ENCODE assay signal across 2 cellular contexts in the genomic region with DNA sequence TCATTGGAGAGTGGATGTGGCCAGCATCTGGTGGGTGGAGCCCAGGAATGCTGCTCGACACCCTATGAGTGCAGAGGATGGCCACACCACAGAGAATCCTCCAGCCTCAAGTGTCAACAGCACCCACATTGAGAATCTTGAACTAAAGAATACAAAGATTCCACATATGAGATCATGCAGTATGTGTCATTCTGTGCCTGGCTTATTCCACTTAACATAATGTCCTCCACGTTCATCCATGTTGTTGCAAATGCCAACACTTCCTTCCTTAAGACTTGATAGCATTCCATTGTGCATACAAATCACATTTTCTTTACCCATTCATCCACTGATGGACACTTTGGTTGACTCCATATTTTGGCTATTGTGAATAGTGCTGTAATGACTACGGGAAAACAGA.
TF ChIP-seq lines count a peak whose summit lies in the region.

No MANE protein-coding gene starts in this region.

TF ChIP-seq in A549, 52 proteins besides CTCF, POLR2A, EP300 and RAD21 (continued from another document):
- no peak for TF ChIP-seq RNF2 (IDR thresholded peaks at IDR 0.05; ENCODE audit: borderline replicate concordance, low read depth)
- TF ChIP-seq JUN (IDR thresholded peaks at IDR 0.05) = no peak
- no peak for TF ChIP-seq CEBPB (IDR thresholded peaks at IDR 0.05)
- no peak for TF ChIP-seq ZNF302 (CRISPR knock-in tag; IDR thresholded peaks at IDR 0.05)
- TF ChIP-seq SMC3 (IDR thresholded peaks at IDR 0.05) = no peak
- TF ChIP-seq MAZ (IDR thresholded peaks at IDR 0.05; ENCODE audit: borderline replicate concordance, low read depth, low read length) = no peak
- no peak for TF ChIP-seq NFE2L2 (conservative IDR thresholded peaks at IDR 0.05; ENCODE audit: low read length)
- TF ChIP-seq, protein P1, sequence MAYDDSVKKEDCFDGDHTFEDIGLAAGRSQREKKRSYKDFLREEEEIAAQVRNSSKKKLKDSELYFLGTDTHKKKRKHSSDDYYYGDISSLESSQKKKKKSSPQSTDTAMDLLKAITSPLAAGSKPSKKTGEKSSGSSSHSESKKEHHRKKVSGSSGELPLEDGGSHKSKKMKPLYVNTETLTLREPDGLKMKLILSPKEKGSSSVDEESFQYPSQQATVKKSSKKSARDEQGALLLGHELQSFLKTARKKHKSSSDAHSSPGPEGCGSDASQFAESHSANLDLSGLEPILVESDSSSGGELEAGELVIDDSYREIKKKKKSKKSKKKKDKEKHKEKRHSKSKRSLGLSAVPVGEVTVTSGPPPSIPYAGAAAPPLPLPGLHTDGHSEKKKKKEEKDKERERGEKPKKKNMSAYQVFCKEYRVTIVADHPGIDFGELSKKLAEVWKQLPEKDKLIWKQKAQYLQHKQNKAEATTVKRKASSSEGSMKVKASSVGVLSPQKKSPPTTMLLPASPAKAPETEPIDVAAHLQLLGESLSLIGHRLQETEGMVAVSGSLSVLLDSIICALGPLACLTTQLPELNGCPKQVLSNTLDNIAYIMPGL (CRISPR knock-in tag; IDR thresholded peaks at IDR 0.05; ENCODE audit: borderline replicate concordance) = no peak
- TF ChIP-seq JUNB (IDR thresholded peaks at IDR 0.05) = no peak
- no peak for TF ChIP-seq NPAS2 (CRISPR knock-in tag; IDR thresholded peaks at IDR 0.05; ENCODE audit: borderline replicate concordance)
- TF ChIP-seq NR3C1 (IDR thresholded peaks at IDR 0.05) = no peak

TF ChIP-seq in GM23338, 12 proteins besides CTCF, POLR2A, EP300 and RAD21 (continued from another document):
- no peak for TF ChIP-seq CREB1 (CRISPR knock-in tag; IDR thresholded peaks at IDR 0.05; ENCODE audit: low read depth)
- no peak for TF ChIP-seq ETS1 (IDR thresholded peaks at IDR 0.05)
- TF ChIP-seq POLR2AphosphoS5 (IDR thresholded peaks at IDR 0.05; ENCODE audit: low read depth) = no peak
- no peak for TF ChIP-seq ZNF114 (CRISPR knock-in tag; IDR thresholded peaks at IDR 0.05)
- TF ChIP-seq EZH2 (IDR thresholded peaks at IDR 0.05; ENCODE audit: low read depth, unreplicated experiment) = no peak
- TF ChIP-seq NANOG (IDR thresholded peaks at IDR 0.05; ENCODE audit: borderline replicate concordance) = no peak
- no peak for TF ChIP-seq EZH2phosphoT487 (IDR thresholded peaks at IDR 0.05; ENCODE audit: unreplicated experiment)
- no peak for TF ChIP-seq ZNF331 (CRISPR knock-in tag; IDR thresholded peaks at IDR 0.05; ENCODE audit: low read depth)
- TF ChIP-seq, protein P2, sequence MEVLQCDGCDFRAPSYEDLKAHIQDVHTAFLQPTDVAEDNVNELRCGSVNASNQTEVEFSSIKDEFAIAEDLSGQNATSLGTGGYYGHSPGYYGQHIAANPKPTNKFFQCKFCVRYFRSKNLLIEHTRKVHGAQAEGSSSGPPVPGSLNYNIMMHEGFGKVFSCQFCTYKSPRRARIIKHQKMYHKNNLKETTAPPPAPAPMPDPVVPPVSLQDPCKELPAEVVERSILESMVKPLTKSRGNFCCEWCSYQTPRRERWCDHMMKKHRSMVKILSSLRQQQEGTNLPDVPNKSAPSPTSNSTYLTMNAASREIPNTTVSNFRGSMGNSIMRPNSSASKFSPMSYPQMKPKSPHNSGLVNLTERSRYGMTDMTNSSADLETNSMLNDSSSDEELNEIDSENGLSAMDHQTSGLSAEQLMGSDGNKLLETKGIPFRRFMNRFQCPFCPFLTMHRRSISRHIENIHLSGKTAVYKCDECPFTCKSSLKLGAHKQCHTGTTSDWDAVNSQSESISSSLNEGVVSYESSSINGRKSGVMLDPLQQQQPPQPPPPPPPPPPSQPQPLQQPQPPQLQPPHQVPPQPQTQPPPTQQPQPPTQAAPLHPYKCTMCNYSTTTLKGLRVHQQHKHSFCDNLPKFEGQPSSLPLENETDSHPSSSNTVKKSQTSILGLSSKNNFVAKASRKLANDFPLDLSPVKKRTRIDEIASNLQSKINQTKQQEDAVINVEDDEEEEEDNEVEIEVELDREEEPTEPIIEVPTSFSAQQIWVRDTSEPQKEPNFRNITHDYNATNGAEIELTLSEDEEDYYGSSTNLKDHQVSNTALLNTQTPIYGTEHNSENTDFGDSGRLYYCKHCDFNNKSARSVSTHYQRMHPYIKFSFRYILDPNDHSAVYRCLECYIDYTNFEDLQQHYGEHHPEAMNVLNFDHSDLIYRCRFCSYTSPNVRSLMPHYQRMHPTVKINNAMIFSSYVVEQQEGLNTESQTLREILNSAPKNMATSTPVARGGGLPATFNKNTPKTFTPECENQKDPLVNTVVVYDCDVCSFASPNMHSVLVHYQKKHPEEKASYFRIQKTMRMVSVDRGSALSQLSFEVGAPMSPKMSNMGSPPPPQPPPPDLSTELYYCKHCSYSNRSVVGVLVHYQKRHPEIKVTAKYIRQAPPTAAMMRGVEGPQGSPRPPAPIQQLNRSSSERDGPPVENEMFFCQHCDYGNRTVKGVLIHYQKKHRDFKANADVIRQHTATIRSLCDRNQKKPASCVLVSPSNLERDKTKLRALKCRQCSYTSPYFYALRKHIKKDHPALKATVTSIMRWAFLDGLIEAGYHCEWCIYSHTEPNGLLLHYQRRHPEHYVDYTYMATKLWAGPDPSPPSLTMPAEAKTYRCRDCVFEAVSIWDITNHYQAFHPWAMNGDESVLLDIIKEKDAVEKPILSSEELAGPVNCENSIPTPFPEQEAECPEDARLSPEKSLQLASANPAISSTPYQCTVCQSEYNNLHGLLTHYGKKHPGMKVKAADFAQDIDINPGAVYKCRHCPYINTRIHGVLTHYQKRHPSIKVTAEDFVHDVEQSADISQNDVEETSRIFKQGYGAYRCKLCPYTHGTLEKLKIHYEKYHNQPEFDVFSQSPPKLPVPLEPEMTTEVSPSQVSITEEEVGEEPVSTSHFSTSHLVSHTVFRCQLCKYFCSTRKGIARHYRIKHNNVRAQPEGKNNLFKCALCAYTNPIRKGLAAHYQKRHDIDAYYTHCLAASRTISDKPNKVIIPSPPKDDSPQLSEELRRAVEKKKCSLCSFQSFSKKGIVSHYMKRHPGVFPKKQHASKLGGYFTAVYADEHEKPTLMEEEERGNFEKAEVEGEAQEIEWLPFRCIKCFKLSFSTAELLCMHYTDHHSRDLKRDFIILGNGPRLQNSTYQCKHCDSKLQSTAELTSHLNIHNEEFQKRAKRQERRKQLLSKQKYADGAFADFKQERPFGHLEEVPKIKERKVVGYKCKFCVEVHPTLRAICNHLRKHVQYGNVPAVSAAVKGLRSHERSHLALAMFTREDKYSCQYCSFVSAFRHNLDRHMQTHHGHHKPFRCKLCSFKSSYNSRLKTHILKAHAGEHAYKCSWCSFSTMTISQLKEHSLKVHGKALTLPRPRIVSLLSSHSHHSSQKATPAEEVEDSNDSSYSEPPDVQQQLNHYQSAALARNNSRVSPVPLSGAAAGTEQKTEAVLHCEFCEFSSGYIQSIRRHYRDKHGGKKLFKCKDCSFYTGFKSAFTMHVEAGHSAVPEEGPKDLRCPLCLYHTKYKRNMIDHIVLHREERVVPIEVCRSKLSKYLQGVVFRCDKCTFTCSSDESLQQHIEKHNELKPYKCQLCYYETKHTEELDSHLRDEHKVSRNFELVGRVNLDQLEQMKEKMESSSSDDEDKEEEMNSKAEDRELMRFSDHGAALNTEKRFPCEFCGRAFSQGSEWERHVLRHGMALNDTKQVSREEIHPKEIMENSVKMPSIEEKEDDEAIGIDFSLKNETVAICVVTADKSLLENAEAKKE (CRISPR knock-in tag; IDR thresholded peaks at IDR 0.05) = no peak
- no peak for TF ChIP-seq STAT1 (IDR thresholded peaks at IDR 0.05; ENCODE audit: unreplicated experiment)
- TF ChIP-seq JUNB (IDR thresholded peaks at IDR 0.05; ENCODE audit: unreplicated experiment) = no peak
